In the genomic region with DNA sequence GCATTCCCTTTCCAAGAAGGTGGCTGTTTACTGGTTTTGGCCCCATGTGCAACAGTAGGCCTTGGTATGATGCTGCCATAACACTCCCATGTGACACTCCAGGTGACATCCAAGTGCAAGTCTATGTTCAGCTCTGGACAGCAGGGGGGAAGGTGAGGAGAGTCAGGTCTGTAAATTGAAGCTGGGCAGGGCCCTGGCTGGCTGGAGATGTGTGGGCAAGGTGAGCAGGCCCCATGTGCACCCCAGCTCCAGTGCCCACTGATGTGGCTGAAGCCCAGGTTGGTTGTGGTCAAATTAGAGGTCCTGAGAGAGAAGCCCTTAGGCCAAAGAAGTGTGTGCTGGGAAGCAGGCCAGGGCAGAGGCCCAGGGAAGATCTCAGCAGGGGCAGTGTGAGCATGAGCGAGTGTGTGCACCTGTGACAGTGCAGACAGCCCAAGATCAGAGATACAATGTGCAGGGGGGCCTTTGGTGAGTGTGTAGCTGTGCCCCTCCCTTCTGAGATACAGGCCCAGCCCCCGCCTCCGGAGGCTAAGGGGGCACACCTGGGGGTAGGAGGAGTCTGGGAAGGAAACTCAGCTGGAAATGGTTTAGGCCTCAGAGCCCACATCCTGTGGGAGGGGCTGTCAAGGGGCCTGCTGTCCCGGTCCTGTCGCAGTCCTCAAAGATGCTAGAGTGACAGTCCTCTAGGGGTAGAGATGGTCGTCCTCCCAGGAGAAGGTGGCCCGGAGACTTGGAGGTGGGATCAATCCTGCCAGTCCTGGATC, we compare ENCODE assay signal across 8 cellular contexts. TPM values are rescaled to one million over a fixed set of nuclear protein-coding genes. Genes with fewer than 3 reads are reported as not detected.
DNase-seq lines count a peak whose midpoint lies in the region; ATAC-seq and TF ChIP-seq lines count a peak whose summit lies in the region.

No MANE protein-coding gene starts in this region.

- no peaks in the 10 kb centered on the region for H3K27me3 Mint-ChIP-seq in CD4-positive, alpha-beta memory T cell
- no peaks in the 10 kb centered on the region for H3K27me3 Mint-ChIP-seq in memory B cell

- H3K27ac ChIP-seq in CD4-positive, alpha-beta memory T cell (ENCODE audit: low read depth, low read length) = peak overlapping the region; percentile 86
- no peak overlapping the region for H3K27ac ChIP-seq in testis

- CTCF ChIA-PET in CD4-positive, alpha-beta memory T cell (lab: Charles Lee; ENCODE audit: partially characterized antibody) = interaction anchor here (0.6 to 5.8 kb wide), 13 partner anchors 8 to 97 kb away, joined by 3 to 26 read pairs (median 4); a partner anchor contains a TSS

- peak overlapping the region; percentile 86 to 96 (median 96) for H3K27ac Mint-ChIP-seq in CD4-positive, alpha-beta memory T cell
- H3K27ac Mint-ChIP-seq in memory B cell = peak overlapping the region; percentile 91

- H3K4me1 Mint-ChIP-seq in CD4-positive, alpha-beta memory T cell = peaks cover 62 to 91% (median 76%) of the 10 kb centered on the region in 4 donors
- peaks cover 70% of the 10 kb centered on the region for H3K4me1 Mint-ChIP-seq in memory B cell

- ATAC-seq in GM21360 (IDR thresholded peaks at IDR 0.05; ENCODE audit: unreplicated experiment) (peak; percentile 24), memory B cell (ENCODE audit: low read depth) (peak; percentile 53)

- no peaks in the 10 kb centered on the region for H3K27me3 ChIP-seq in CD4-positive, alpha-beta memory T cell (ENCODE audit: insufficient read depth, low read length)
- H3K27me3 ChIP-seq in testis = no peaks in the 10 kb centered on the region

- intact Hi-C loops in CD4-positive, alpha-beta memory T cell (cut with micrococcal nuclease) = loop anchor here (1.0 to 5.0 kb wide), 6 partner anchors 14 to 103 kb away; a partner anchor contains a TSS
- intact Hi-C loops in testis (cut with DNase I; ENCODE audit: low total_unique reads) = no loop called here

- no peak for TF ChIP-seq CTCF in testis (IDR thresholded peaks at IDR 0.05)

- 68 to 74% methylated on average over 6 of the region's 7 CpGs for WGBS in testis, 2 donors

- H3K36me3 Mint-ChIP-seq in CD4-positive, alpha-beta memory T cell = peaks cover 36 to 56% of the 10 kb centered on the region in 2 donors
- peaks cover 24% of the 10 kb centered on the region for H3K36me3 Mint-ChIP-seq in memory B cell

- POLR2A ChIA-PET in CD4-positive, alpha-beta memory T cell (lab: Charles Lee; ENCODE audit: partially characterized antibody) = interaction anchor here (0.6 to 7.6 kb wide), 24 partner anchors 8 to 312 kb away, joined by 3 to 149 read pairs (median 6); a partner anchor contains a TSS

- peaks cover 29% of the 10 kb centered on the region for H3K36me3 ChIP-seq in CD4-positive, alpha-beta memory T cell (ENCODE audit: insufficient read depth, low read length)
- no peaks in the 10 kb centered on the region for H3K36me3 ChIP-seq in testis (ENCODE audit: low read depth, missing control alignments)

- no peaks in the 10 kb centered on the region for H3K9me3 ChIP-seq in CD4-positive, alpha-beta memory T cell (ENCODE audit: control insufficient read depth in 1 of 2, low read length in 2 of 2)
- no peaks in the 10 kb centered on the region for H3K9me3 ChIP-seq in testis

- H3K4me3 Mint-ChIP-seq in CD4-positive, alpha-beta memory T cell = peak overlapping the region; percentile 80 to 93 (median 88)
- H3K4me3 Mint-ChIP-seq in memory B cell = peak overlapping the region; percentile 84

- H3K9me3 Mint-ChIP-seq in CD4-positive, alpha-beta memory T cell = peaks cover 0 to 2% (median 0%) of the 10 kb centered on the region in 8 donors
- H3K9me3 Mint-ChIP-seq in memory B cell = no peaks in the 10 kb centered on the region

- H3K4me3 ChIP-seq in CD4-positive, alpha-beta memory T cell (ENCODE audit: low read length in 2 of 2) = peak overlapping the region; percentile 38 to 49
- no peak overlapping the region for H3K4me3 ChIP-seq in testis

- DNase-seq in CD4-positive, alpha-beta memory T cell = peak; percentile 84 to 90 (median 85)
- peak; percentile 78 for DNase-seq in MV-4-11 (lab: John Stamatoyannopoulos, UW)
- peak; percentile 46 to 53 for DNase-seq in activated T-helper 1 cell treated with anti-CD3 and anti-CD28 coated beads, Interleukin-2, amount 50 U/mL, for 16 hours (ENCODE audit: low read depth in 1 of 2, low spot score in 1 of 2)
- peak in 1 of 2 donors; percentile 60 for DNase-seq in memory B cell (ENCODE audit: low spot score in 2 of 2)
- DNase-seq in NCI-H524 (lab: John Stamatoyannopoulos, UW) = no peak
- DNase-seq in testis = no peak
- DNase-seq in NCI-H446 treated with DMSO at 0.1 percent for 48 hours (lab: John Stamatoyannopoulos, UW) = no peak

- H3K4me1 ChIP-seq in CD4-positive, alpha-beta memory T cell (ENCODE audit: insufficient read depth, low read length) = peaks cover 87% of the 10 kb centered on the region
- no peaks in the 10 kb centered on the region for H3K4me1 ChIP-seq in testis

- TF ChIP-seq POLR2A in testis (IDR thresholded peaks at IDR 0.05) = no peak

RNA-seq across cellular contexts. Expression of a gene that starts 18.6 kb away (rescaled TPM):
- total RNA-seq in CD4-positive, alpha-beta memory T cell = 10 to 100 TPM; 68.4 to 71.5 TPM
- polyA plus RNA-seq in CD4-positive, alpha-beta memory T cell = 100 to 1,000 TPM; 141 to 162 TPM
- total RNA-seq in testis = 10 to 100 TPM; 54.4 to 80.0 TPM
- polyA plus RNA-seq in testis (ENCODE audit: insufficient read depth, low read depth, low replicate concordance) = 40.7 TPM

RNA-seq across cellular contexts. Expression of a gene that starts 21.3 kb away (rescaled TPM):
- 10 to 100 TPM; 26.7 to 28.8 TPM for total RNA-seq in CD4-positive, alpha-beta memory T cell
- polyA plus RNA-seq in CD4-positive, alpha-beta memory T cell = 10 to 100 TPM in 1 of 2 donors, 1 to 10 TPM in 1; 2.3 to 10.2 TPM
- total RNA-seq in testis = 10 to 100 TPM; 10.1 to 12.2 TPM
- polyA plus RNA-seq in testis (ENCODE audit: insufficient read depth, low read depth, low replicate concordance) = 10.1 TPM

RNA-seq across cellular contexts. Expression of a gene that starts 43.5 kb away (rescaled TPM):
- 10 to 100 TPM; 36.4 to 38.9 TPM for total RNA-seq in CD4-positive, alpha-beta memory T cell
- 10 to 100 TPM; 10.0 to 23.6 TPM for polyA plus RNA-seq in CD4-positive, alpha-beta memory T cell
- 10 to 100 TPM; 54.3 to 64.3 TPM for total RNA-seq in testis
- 98.1 TPM for polyA plus RNA-seq in testis (ENCODE audit: insufficient read depth, low read depth, low replicate concordance)

RNA-seq across cellular contexts. Expression of a gene that starts 56.1 kb away (rescaled TPM):
- total RNA-seq in CD4-positive, alpha-beta memory T cell = 10 to 100 TPM; 38.5 to 39.9 TPM
- 1 to 10 TPM; 2.7 to 3.7 TPM for polyA plus RNA-seq in CD4-positive, alpha-beta memory T cell
- 100 to 1,000 TPM in 1 of 2 donors, 10 to 100 TPM in 1; 85.4 to 120 TPM for total RNA-seq in testis
- 59.6 TPM for polyA plus RNA-seq in testis (ENCODE audit: insufficient read depth, low read depth, low replicate concordance)

Comparison
In these comparisons a context has a peak if more than half of its experiments do, and no peak if none do; other contexts are left out.
1. DNase-seq: peak in CD4-positive, alpha-beta memory T cell (5 of 5), MV-4-11 (single experiment) and activated T-helper 1 cell treated with anti-CD3 and anti-CD28 coated beads, Interleukin-2, amount 50 U/mL, for 16 hours (2 of 2); none in NCI-H524 (0 of 2), testis (single experiment) and NCI-H446 treated with DMSO at 0.1 percent for 48 hours (single experiment).
2. H3K4me3 ChIP-seq: peak in CD4-positive, alpha-beta memory T cell (2 of 2); none in testis (0 of 2).